16 cellular contexts compared by ENCODE assay signal in genomic region chr15:61011576-61012336, GRCh38.
"Had no signal": no experiment of that assay in that cellular context is flagged by ENCODE, and none has a peak within 500 bp of the region (broad histone marks: within the 10 kb centered on the region; RNA-seq: fewer than 3 reads in every experiment).

No MANE protein-coding gene starts in this region.

- H3K4me3 ChIP-seq: neural progenitor cell, ovary had no signal

- H3K27me3 Mint-ChIP-seq: brain had no signal

- H3K36me3 ChIP-seq: neural progenitor cell, ovary had no signal

- H3K4me3 Mint-ChIP-seq: activated T-cell treated with anti-CD3 and anti-CD28 coated beads, Interleukin-2, amount 50 U/mL, for 24 hours; brain; central memory CD8-positive, alpha-beta T cell; neural progenitor cell had no signal

- H3K9me3 ChIP-seq: ovary had no signal

- H3K4me1 Mint-ChIP-seq: central memory CD8-positive, alpha-beta T cell had no signal

- ATAC-seq: activated naive CD4-positive, alpha-beta T cell treated with anti-CD3 and anti-CD28 coated beads, Interleukin-2, amount 50 U/mL, for 72 hours had no signal

- H3K27me3 ChIP-seq: neural progenitor cell, ovary had no signal

- DNase-seq: activated CD4-positive, alpha-beta T cell treated with anti-CD3 and anti-CD28 coated beads, Interleukin-2, amount 50 U/mL, for 4 hours; activated CD4-positive, CD25-positive, alpha-beta regulatory T cell treated with anti-CD3 and anti-CD28 coated beads, Interleukin-2, amount 50 U/mL, for 72 hours; activated effector memory CD4-positive, alpha-beta T cell treated with anti-CD3 and anti-CD28 coated beads, Interleukin-2, amount 50 U/mL, for 16 hours; activated T-cell treated with anti-CD3 and anti-CD28 coated beads, Interleukin-2, amount 50 U/mL, for 24 hours; amniotic stem cell; cortex of kidney; effector memory CD4-positive, alpha-beta T cell; hypothalamus; midbrain; ovary; stimulated activated CD4-positive, alpha-beta T cell treated with anti-CD3 and anti-CD28 coated beads, Interleukin-2, amount 100 ng/mL, for 48 hours; stimulated activated naive CD4-positive, alpha-beta T cell treated with Interleukin-2 at 50 U/mL for 16 hours had no signal

- H3K27ac Mint-ChIP-seq: activated naive CD4-positive, alpha-beta T cell treated with anti-CD3 and anti-CD28 coated beads, Interleukin-2, amount 50 U/mL, for 72 hours; activated T-cell treated with anti-CD3 and anti-CD28 coated beads, Interleukin-2, amount 50 U/mL, for 24 hours; brain; neural progenitor cell had no signal

- H3K27ac ChIP-seq: neural progenitor cell, ovary had no signal

- H3K9ac ChIP-seq: neural progenitor cell had no signal

- H3K9me3 Mint-ChIP-seq: activated naive CD4-positive, alpha-beta T cell treated with anti-CD3 and anti-CD28 coated beads, Interleukin-2, amount 50 U/mL, for 72 hours; activated T-cell treated with anti-CD3 and anti-CD28 coated beads, Interleukin-2, amount 50 U/mL, for 24 hours; central memory CD8-positive, alpha-beta T cell; neural progenitor cell had no signal

- H3K36me3 Mint-ChIP-seq: activated naive CD4-positive, alpha-beta T cell treated with anti-CD3 and anti-CD28 coated beads, Interleukin-2, amount 50 U/mL, for 72 hours; brain; neural progenitor cell had no signal
